In genomic region chr4:84150177-84150576, GRCh38 we compare ENCODE assay signal across 28 cellular contexts.
"Had no signal": no experiment of that assay in that cellular context is flagged by ENCODE, and none has a peak within 500 bp of the region (broad histone marks: within the 10 kb centered on the region; RNA-seq: fewer than 3 reads in every experiment).

No MANE protein-coding gene starts in this region.

- H3K27ac Mint-ChIP-seq: dendritic cell treated with granulocyte-macrophage colony-stimulating factor and Interleukin-4, amounts not matched to agents 40 ng/mL and 50 ng/mL, for 4 days; effector memory CD8-positive, alpha-beta T cell; endodermal cell had no signal

- H3K27ac ChIP-seq: colonic mucosa, coronary artery, dorsolateral prefrontal cortex, epithelial cell of prostate, esophagus muscularis mucosa, esophagus squamous epithelium, foreskin keratinocyte, gastrocnemius medialis, gastroesophageal sphincter, heart left ventricle, heart right ventricle had no signal

- H3K27me3 Mint-ChIP-seq: dendritic cell treated with granulocyte-macrophage colony-stimulating factor and Interleukin-4, amounts not matched to agents 40 ng/mL and 50 ng/mL, for 4 days; effector memory CD8-positive, alpha-beta T cell had no signal

- H3K27me3 ChIP-seq: colonic mucosa, esophagus muscularis mucosa, esophagus squamous epithelium, gastrocnemius medialis, gastroesophageal sphincter, heart right ventricle had no signal

- H3K9me3 Mint-ChIP-seq: dendritic cell treated with granulocyte-macrophage colony-stimulating factor and Interleukin-4, amounts not matched to agents 40 ng/mL and 50 ng/mL, for 4 days; endodermal cell had no signal

- FAIRE-seq: colon, endometrium, endothelial cell of umbilical vein, frontal cortex had no signal

- H3K9me3 ChIP-seq: colonic mucosa, esophagus muscularis mucosa, esophagus squamous epithelium, gastrocnemius medialis, gastroesophageal sphincter, heart left ventricle, heart right ventricle had no signal

- DNase-seq: colonic mucosa; cortex of kidney; dermis blood vessel endothelial cell; dorsolateral prefrontal cortex; effector CD4-positive, alpha-beta T cell; effector CD8-positive, alpha-beta T cell; effector memory CD4-positive, alpha-beta T cell; effector memory CD8-positive, alpha-beta T cell; endodermal cell; erythroblast; esophagus squamous epithelium; foreskin fibroblast; foreskin keratinocyte; foreskin melanocyte; gastrocnemius medialis; head of caudate nucleus; heart left ventricle; heart right ventricle had no signal

- H3K4me3 Mint-ChIP-seq: dendritic cell treated with granulocyte-macrophage colony-stimulating factor and Interleukin-4, amounts not matched to agents 40 ng/mL and 50 ng/mL, for 4 days; effector memory CD8-positive, alpha-beta T cell; endodermal cell had no signal

- H3K4me3 ChIP-seq: colonic mucosa, coronary artery, dorsolateral prefrontal cortex, esophagus muscularis mucosa, esophagus squamous epithelium, gastrocnemius medialis, gastroesophageal sphincter, heart left ventricle, heart right ventricle had no signal

- H3K36me3 ChIP-seq: colonic mucosa, esophagus muscularis mucosa, esophagus squamous epithelium, gastrocnemius medialis, gastroesophageal sphincter, heart left ventricle, heart right ventricle had no signal

- H3K4me1 ChIP-seq: colonic mucosa, esophagus squamous epithelium, foreskin keratinocyte, gastrocnemius medialis, heart left ventricle, heart right ventricle had no signal

- ATAC-seq: effector memory CD8-positive, alpha-beta T cell; esophagus mucosa; foreskin keratinocyte; gastrocnemius medialis; gastroesophageal sphincter; heart left ventricle; heart right ventricle had no signal
